ENCODE assay signal across 8 cellular contexts in genomic region chrX:41115104-41115425, GRCh38. TPM values are rescaled to one million over a fixed set of nuclear protein-coding genes. Genes with fewer than 3 reads are reported as not detected.
DNase-seq lines count a peak whose midpoint lies in the region; ATAC-seq, FAIRE-seq and TF ChIP-seq lines count a peak whose summit lies in the region.
"Not testable (repeated sequence)": the region's sequence is repeated elsewhere in the genome, so short reads cannot be mapped to it uniquely, and the experiment has no call there.

No MANE protein-coding gene starts in this region.

- H3K27ac ChIP-seq in HUES64 (ENCODE audit: low read depth, low read length); testis: not testable (repeated sequence)

- not testable (repeated sequence) for DNase-seq in D721Med (ENCODE audit: insufficient read length, low spot score); testis
- DNase-seq in NCI-H526 treated with DMSO at 0.1 percent for 48 hours (lab: John Stamatoyannopoulos, UW), result peak; percentile 12
- DNase-seq in globus pallidus (ENCODE audit: low spot score), result peak; percentile 18
- DNase-seq in naive thymus-derived CD8-positive, alpha-beta T cell, result peak in 7 of 10 donors; percentile 5 to 70 (median 35)

- H3K9me3 Mint-ChIP-seq in brain; naive thymus-derived CD8-positive, alpha-beta T cell: not testable (repeated sequence)

- intact Hi-C loops in testis (cut with DNase I; ENCODE audit: low total_unique reads), result not testable (repeated sequence)

- TF ChIP-seq CTCF in D721Med (IDR thresholded peaks at IDR 0.05; ENCODE audit: insufficient read depth, missing control alignments) (peak; percentile 46), WI38 (IDR thresholded peaks at IDR 0.05; ENCODE audit: low read depth, low read length) (peak; percentile 57; the same call in 1 of the 2 replicates), brain (conservative IDR thresholded peaks at IDR 0.05) (peak; percentile 84 to 90), testis (IDR thresholded peaks at IDR 0.05) (peak; percentile 43 to 73 (median 46))

- peak overlapping the region; percentile 11; the same call in 1 of the 2 replicates for H3K4me3 ChIP-seq in HUES64 (ENCODE audit: low read length)
- H3K4me3 ChIP-seq in WI38 (ENCODE audit: low read depth, low read length); testis: not testable (repeated sequence)

- POLR2A ChIA-PET in naive thymus-derived CD8-positive, alpha-beta T cell (lab: Charles Lee), result interaction anchor here (0.7 to 4.3 kb wide), 5 partner anchors 24 to 321 kb away, joined by 3 to 34 read pairs (median 5); partner anchors contain the start of gene USP9X

- peak; percentile 26 to 28 for ATAC-seq in naive thymus-derived CD8-positive, alpha-beta T cell

- not testable (repeated sequence) for FAIRE-seq in D721Med (lab: Jason Lieb, UNC)

- peaks cover 69% of the 10 kb centered on the region for H3K4me1 Mint-ChIP-seq in brain
- peaks cover 24 to 87% (median 71%) of the 10 kb centered on the region in 4 donors for H3K4me1 Mint-ChIP-seq in naive thymus-derived CD8-positive, alpha-beta T cell

- not testable (repeated sequence) for H3K36me3 ChIP-seq in HUES64 (ENCODE audit: insufficient read depth, low read length); testis (ENCODE audit: low read depth, missing control alignments)

- 17% methylated on average over 4 of the region's 4 CpGs for WGBS in HUES64
- 14 to 38% methylated on average over 4 of the region's 4 CpGs for WGBS in testis, 2 donors

- H3K27me3 Mint-ChIP-seq in brain; naive thymus-derived CD8-positive, alpha-beta T cell: not testable (repeated sequence)

- not testable (repeated sequence) for H3K9ac ChIP-seq in HUES64 (ENCODE audit: low read depth, low read length)

- TF ChIP-seq POLR2A in testis (IDR thresholded peaks at IDR 0.05), result not testable (repeated sequence)

- peaks cover 41% of the 10 kb centered on the region for H3K36me3 Mint-ChIP-seq in brain
- not testable (repeated sequence) for H3K36me3 Mint-ChIP-seq in naive thymus-derived CD8-positive, alpha-beta T cell

- not testable (repeated sequence) for H3K9me3 ChIP-seq in HUES64 (ENCODE audit: insufficient read depth, low read depth, low read length); testis

- H3K27me3 ChIP-seq in HUES64 (ENCODE audit: insufficient read depth, low read length); testis: not testable (repeated sequence)

- peak overlapping the region in 2 of 5 experiments; percentile 18 to 20 for H3K4me3 Mint-ChIP-seq in brain
- peak overlapping the region in 2 of 10 donors; percentile 3 to 7 for H3K4me3 Mint-ChIP-seq in naive thymus-derived CD8-positive, alpha-beta T cell

- peak overlapping the region in 3 of 5 experiments; percentile 1 to 28 (median 1) for H3K27ac Mint-ChIP-seq in brain
- peak overlapping the region in 8 of 10 donors; percentile 3 to 83 (median 50) for H3K27ac Mint-ChIP-seq in naive thymus-derived CD8-positive, alpha-beta T cell

- H3K4me1 ChIP-seq in HUES64 (ENCODE audit: insufficient read depth, low read length), result peaks cover 48% of the 10 kb centered on the region
- H3K4me1 ChIP-seq in testis, result not testable (repeated sequence)

RNA-seq across cellular contexts. Expression of gene USP9X, which starts 29.8 kb away (rescaled TPM):
- 61.6 TPM for polyA plus RNA-seq in HUES64 (2013, experiment 1 of 2)
- polyA plus RNA-seq in HUES64 (2013, experiment 2 of 2), result 71.3 TPM
- polyA plus RNA-seq in brain (ENCODE audit: insufficient read depth, low read depth, low replicate concordance) (26.4 TPM), testis (ENCODE audit: insufficient read depth, low read depth, low replicate concordance) (50.8 TPM)
- total RNA-seq in naive thymus-derived CD8-positive, alpha-beta T cell, result 10 to 100 TPM; 68.7 to 75.4 TPM
- 10 to 100 TPM; 20.0 to 27.1 (median 23.9) TPM for polyA plus RNA-seq in naive thymus-derived CD8-positive, alpha-beta T cell
- 100 to 1,000 TPM; 135 to 161 TPM for total RNA-seq in testis
